8 cellular contexts compared by ENCODE assay signal in the genomic region with DNA sequence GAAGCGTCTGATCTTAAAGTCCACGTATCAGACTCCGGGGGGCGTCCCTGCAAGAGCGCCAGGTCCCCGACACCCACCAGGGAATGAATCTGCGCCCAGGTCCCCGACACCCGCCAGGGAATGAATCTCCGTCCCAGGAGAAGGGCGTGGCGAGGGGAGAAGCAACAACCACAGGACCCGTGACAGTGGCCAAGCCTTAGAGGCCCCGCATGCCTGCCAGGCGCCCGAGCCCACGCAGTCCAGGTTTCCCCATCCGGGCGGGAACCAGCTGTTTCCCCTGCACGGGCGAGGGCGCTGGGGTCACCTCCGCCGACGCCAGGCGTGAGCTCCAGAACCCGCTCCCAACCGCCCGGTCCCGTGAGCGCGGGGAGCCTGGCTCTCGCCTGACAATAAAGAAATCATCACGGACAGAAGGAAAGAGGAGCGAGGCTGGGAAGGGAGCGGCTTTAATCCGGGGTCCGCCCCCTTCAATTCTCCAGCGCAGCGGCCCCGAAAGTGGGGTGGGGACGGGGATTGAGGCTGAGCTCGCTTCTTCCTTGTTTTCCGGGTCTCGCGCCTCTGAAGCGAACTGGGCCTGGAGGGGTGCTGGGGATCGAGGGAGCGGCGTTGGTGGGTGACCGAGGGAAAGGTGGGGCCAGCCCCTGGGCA. TPM values are rescaled to one million over a fixed set of nuclear protein-coding genes. Genes with fewer than 3 reads are reported as not detected.
DNase-seq lines count a peak whose midpoint lies in the region; ATAC-seq and TF ChIP-seq lines count a peak whose summit lies in the region.

No MANE protein-coding gene starts in this region.

- H3K36me3 ChIP-seq in HAP-1 (replicated peaks) (no peaks in the 10 kb centered on the region), left lung (no peaks in the 10 kb centered on the region), thymus (ENCODE audit: control insufficient read depth, insufficient read depth) (no peaks in the 10 kb centered on the region)

- in situ Hi-C loops in HAP-1 (cut with MboI; ENCODE audit: low sequenced_read_pairs) = no loop called here

- DNase-seq in AG04449 (ENCODE audit: low read depth, low spot score) (no peak), HAP-1 (ENCODE audit: low spot score in 2 of 2) (peak in 1 of 2 experiments; percentile 48), left lung (no peak), NCI-H1436 treated with DMSO at 0.1 percent for 48 hours (lab: John Stamatoyannopoulos, UW) (no peak)

- H3K36me3 Mint-ChIP-seq in brain = no peaks in the 10 kb centered on the region

- 2% methylated on average over 51 of the region's 51 CpGs for WGBS in thymus

- H3K4me3 ChIP-seq in AG04449 (ENCODE audit: low read depth, low read length) (peak overlapping the region; percentile 48), HAP-1 (peak overlapping the region; percentile 35), left lung (peak overlapping the region; percentile 39 to 50), thymus (ENCODE audit: low read length) (peak overlapping the region; percentile 34)

- peaks cover 90% of the 10 kb centered on the region for H3K27me3 Mint-ChIP-seq in brain

- H3K9me3 Mint-ChIP-seq in brain = no peaks in the 10 kb centered on the region

- H3K9me3 ChIP-seq in HAP-1 = no peaks in the 10 kb centered on the region
- no peaks in the 10 kb centered on the region for H3K9me3 ChIP-seq in left lung
- H3K9me3 ChIP-seq in thymus (ENCODE audit: control insufficient read depth) = no peaks in the 10 kb centered on the region

- TF ChIP-seq CTCF in AG04449 (IDR thresholded peaks at IDR 0.05; ENCODE audit: insufficient read depth, low read length, missing control alignments) (no peak), brain (conservative IDR thresholded peaks at IDR 0.05) (no peak), left lung (IDR thresholded peaks at IDR 0.05) (no peak)

- CTCF ChIA-PET in AG04449 (lab: Yijun Ruan, JAX) = interaction anchor here (0.6 to 2.7 kb wide), 20 partner anchors 9 to 637 kb away, joined by 3 to 26 read pairs (median 4); a partner anchor contains a TSS

- H3K27ac Mint-ChIP-seq in brain = peak overlapping the region in 1 of 5 experiments; percentile 30

- no peaks in the 10 kb centered on the region for H3K4me1 Mint-ChIP-seq in brain

- H3K27ac ChIP-seq in left lung (peak overlapping the region in 1 of 2 donors; percentile 61), thymus (ENCODE audit: low read depth) (no peak overlapping the region)

- H3K27me3 ChIP-seq in HAP-1 (ENCODE audit: low read depth) (no peaks in the 10 kb centered on the region), left lung (peaks cover 39 to 92% of the 10 kb centered on the region in 2 donors), thymus (ENCODE audit: control insufficient read depth, insufficient read depth) (peaks cover 46% of the 10 kb centered on the region)

- H3K4me3 Mint-ChIP-seq in brain = peak overlapping the region; percentile 85 to 89 (median 87)

- H3K4me1 ChIP-seq in HAP-1 (peaks cover 4% of the 10 kb centered on the region), left lung (peaks cover 13 to 33% of the 10 kb centered on the region in 2 donors), thymus (ENCODE audit: control insufficient read depth, insufficient read depth, low read length) (peaks cover 3% of the 10 kb centered on the region)

- POLR2A ChIA-PET in AG04449 (lab: Yijun Ruan, JAX) = interaction anchor here (0.8 to 0.9 kb wide), 3 partner anchors 29 to 83 kb away, joined by 3 to 5 read pairs (median 4); a partner anchor contains a TSS

- intact Hi-C loops in left lung (cut with DNase I) = no loop called here

- ATAC-seq in left lung (peak; percentile 42), HG02678 (IDR thresholded peaks at IDR 0.05; ENCODE audit: unreplicated experiment) (no peak), HG02623 (IDR thresholded peaks at IDR 0.05; ENCODE audit: unreplicated experiment) (no peak)

RNA-seq across cellular contexts. Expression of a gene that starts 29.0 kb away (rescaled TPM):
- polyA plus RNA-seq in brain (ENCODE audit: insufficient read depth, low read depth, low replicate concordance) (12.7 TPM), thymus (10.1 TPM)
- 10 to 100 TPM; 11.1 to 15.8 TPM for total RNA-seq in left lung
